Comparison of ENCODE assay signal across 36 cellular contexts in genomic region chr2:127943186-127943585, GRCh38.
"Had no signal": no experiment of that assay in that cellular context is flagged by ENCODE, and none has a peak within 500 bp of the region (broad histone marks: within the 10 kb centered on the region; RNA-seq: fewer than 3 reads in every experiment).

No MANE protein-coding gene starts in this region.

- H3K4me3 Mint-ChIP-seq: activated CD4-positive, alpha-beta memory T cell treated with anti-CD3 and anti-CD28 coated beads for 36 hours; activated CD4-positive, alpha-beta T cell treated with anti-CD3 and anti-CD28 coated beads, Interleukin-2, amount 10 ng/mL, durations not matched to agents 24 days and 14 days; activated naive CD4-positive, alpha-beta T cell treated with anti-CD3 and anti-CD28 coated beads, Interleukin-2, amount 10 ng/mL, durations not matched to agents 7 days and 5 days; activated naive CD8-positive, alpha-beta T cell treated with anti-CD3 and anti-CD28 coated beads, Interleukin-2, amount 10 ng/mL, durations not matched to agents 7 days and 5 days; activated T-cell treated with anti-CD3 and anti-CD28 coated beads, Interleukin-2, amount 50 U/mL, for 24 hours; brain; naive thymus-derived CD8-positive, alpha-beta T cell; neural crest cell; stimulated activated memory B cell treated with anti-CD40 and anti-IgM and Interleukin-4, amounts not matched to agents 10 μg/mL and 1 μg/mL and 100 μg/mL, for 72 hours; stimulated activated naive CD8-positive, alpha-beta T cell treated with anti-CD3 and anti-CD28 coated beads, Interleukin-15, amount 100 ng/mL, for 72 hours had no signal

- DNase-seq: activated CD4-positive, alpha-beta memory T cell treated with anti-CD3 and anti-CD28 coated beads for 36 hours; activated CD4-positive, alpha-beta T cell treated with anti-CD3 and anti-CD28 coated beads, Interleukin-2, amount 10 ng/mL, durations not matched to agents 24 days and 14 days; activated CD4-positive, CD25-positive, alpha-beta regulatory T cell treated with anti-CD3 and anti-CD28 coated beads, Interleukin-2, amount 50 U/mL, for 72 hours; activated CD8-positive, alpha-beta memory T cell treated with anti-CD3 and anti-CD28 coated beads, Interleukin-2, amount 50 U/mL, for 48 hours; activated gamma-delta T cell; activated naive CD4-positive, alpha-beta T cell treated with anti-CD3 and anti-CD28 coated beads, Interleukin-2, amount 10 ng/mL, durations not matched to agents 7 days and 5 days; activated naive CD8-positive, alpha-beta T cell treated with anti-CD3 and anti-CD28 coated beads, Interleukin-2, amount 10 ng/mL, durations not matched to agents 7 days and 5 days; activated T-cell treated with anti-CD3 and anti-CD28 coated beads, Interleukin-2, amount 50 U/mL, for 24 hours; dorsolateral prefrontal cortex; effector memory CD4-positive, alpha-beta T cell; heart left ventricle; kidney glomerular epithelial cell; left lung; lower lobe of right lung; mesenchymal stem cell; naive thymus-derived CD8-positive, alpha-beta T cell; nucleus accumbens; pancreas; retina; sigmoid colon; stimulated activated CD4-positive, alpha-beta T cell treated with anti-CD3 and anti-CD28 coated beads, Interleukin-1b, Interleukin-23, amount 100 ng/mL, for 48 hours; stimulated activated CD4-positive, alpha-beta T cell treated with anti-CD3 and anti-CD28 coated beads, Interleukin-4, amount 100 ng/mL, for 4 hours; stimulated activated CD8-positive, alpha-beta memory T cell treated with anti-CD3 and anti-CD28 coated beads, Interleukin-4, amount 100 ng/mL, for 48 hours; stimulated activated naive CD8-positive, alpha-beta T cell treated with anti-CD3 and anti-CD28 coated beads, Interleukin-15, amount 100 ng/mL, for 72 hours; substantia nigra; T-helper 9 cell; upper lobe of right lung; WERI-Rb-1 had no signal

- H3K4me1 Mint-ChIP-seq: activated CD4-positive, alpha-beta T cell treated with anti-CD3 and anti-CD28 coated beads, Interleukin-2, amount 10 ng/mL, durations not matched to agents 24 days and 14 days; activated naive CD4-positive, alpha-beta T cell treated with anti-CD3 and anti-CD28 coated beads, Interleukin-2, amount 10 ng/mL, durations not matched to agents 7 days and 5 days; activated naive CD8-positive, alpha-beta T cell treated with anti-CD3 and anti-CD28 coated beads, Interleukin-2, amount 10 ng/mL, durations not matched to agents 7 days and 5 days; brain; naive thymus-derived CD8-positive, alpha-beta T cell; neural crest cell; stimulated activated memory B cell treated with anti-CD40 and anti-IgM and Interleukin-4, amounts not matched to agents 10 μg/mL and 1 μg/mL and 100 μg/mL, for 72 hours; stimulated activated naive CD8-positive, alpha-beta T cell treated with anti-CD3 and anti-CD28 coated beads, Interleukin-15, amount 100 ng/mL, for 72 hours had no signal

- H3K27me3 Mint-ChIP-seq: activated CD4-positive, alpha-beta memory T cell treated with anti-CD3 and anti-CD28 coated beads for 36 hours; activated CD4-positive, alpha-beta T cell treated with anti-CD3 and anti-CD28 coated beads, Interleukin-2, amount 10 ng/mL, durations not matched to agents 24 days and 14 days; activated naive CD4-positive, alpha-beta T cell treated with anti-CD3 and anti-CD28 coated beads, Interleukin-2, amount 10 ng/mL, durations not matched to agents 7 days and 5 days; activated naive CD8-positive, alpha-beta T cell treated with anti-CD3 and anti-CD28 coated beads, Interleukin-2, amount 10 ng/mL, durations not matched to agents 7 days and 5 days; activated T-cell treated with anti-CD3 and anti-CD28 coated beads, Interleukin-2, amount 50 U/mL, for 24 hours; brain; naive thymus-derived CD8-positive, alpha-beta T cell; stimulated activated memory B cell treated with anti-CD40 and anti-IgM and Interleukin-4, amounts not matched to agents 10 μg/mL and 1 μg/mL and 100 μg/mL, for 72 hours; stimulated activated naive CD8-positive, alpha-beta T cell treated with anti-CD3 and anti-CD28 coated beads, Interleukin-15, amount 100 ng/mL, for 72 hours had no signal

- H3K4me3 ChIP-seq: ascending aorta, coronary artery, dorsolateral prefrontal cortex, heart left ventricle, left lung, lower lobe of right lung, pancreas, prostate gland, sigmoid colon, smooth muscle cell, upper lobe of right lung had no signal

- H3K27ac Mint-ChIP-seq: activated CD4-positive, alpha-beta memory T cell treated with anti-CD3 and anti-CD28 coated beads for 36 hours; activated CD4-positive, alpha-beta T cell treated with anti-CD3 and anti-CD28 coated beads, Interleukin-2, amount 10 ng/mL, durations not matched to agents 24 days and 14 days; activated naive CD4-positive, alpha-beta T cell treated with anti-CD3 and anti-CD28 coated beads, Interleukin-2, amount 10 ng/mL, durations not matched to agents 7 days and 5 days; activated naive CD8-positive, alpha-beta T cell treated with anti-CD3 and anti-CD28 coated beads, Interleukin-2, amount 10 ng/mL, durations not matched to agents 7 days and 5 days; activated T-cell treated with anti-CD3 and anti-CD28 coated beads, Interleukin-2, amount 50 U/mL, for 24 hours; stimulated activated memory B cell treated with anti-CD40 and anti-IgM and Interleukin-4, amounts not matched to agents 10 μg/mL and 1 μg/mL and 100 μg/mL, for 72 hours; stimulated activated naive CD8-positive, alpha-beta T cell treated with anti-CD3 and anti-CD28 coated beads, Interleukin-15, amount 100 ng/mL, for 72 hours had no signal

- H3K4me2 ChIP-seq: smooth muscle cell had no signal

- H3K9me3 ChIP-seq: ascending aorta, heart left ventricle, left lung, lower lobe of right lung, pancreas, prostate gland, sigmoid colon, upper lobe of right lung had no signal

- H3K4me1 ChIP-seq: ascending aorta, heart left ventricle, left lung, lower lobe of right lung, pancreas, prostate gland, sigmoid colon, upper lobe of right lung had no signal

- H3K27ac ChIP-seq: ascending aorta, coronary artery, dorsolateral prefrontal cortex, heart left ventricle, left lung, lower lobe of right lung, pancreas, prostate gland, sigmoid colon, upper lobe of right lung, WERI-Rb-1 had no signal

- ATAC-seq: heart left ventricle; left lung; lower lobe of right lung; naive thymus-derived CD8-positive, alpha-beta T cell; pancreas; stimulated activated memory B cell treated with anti-CD40 and anti-IgM and Interleukin-4, amounts not matched to agents 10 μg/mL and 1 μg/mL and 100 μg/mL, for 72 hours; stimulated activated naive CD8-positive, alpha-beta T cell treated with anti-CD3 and anti-CD28 coated beads, Interleukin-15, amount 100 ng/mL, for 72 hours; upper lobe of right lung had no signal

- H3K9me3 Mint-ChIP-seq: activated CD4-positive, alpha-beta memory T cell treated with anti-CD3 and anti-CD28 coated beads for 36 hours; activated CD4-positive, alpha-beta T cell treated with anti-CD3 and anti-CD28 coated beads, Interleukin-2, amount 10 ng/mL, durations not matched to agents 24 days and 14 days; activated naive CD4-positive, alpha-beta T cell treated with anti-CD3 and anti-CD28 coated beads, Interleukin-2, amount 10 ng/mL, durations not matched to agents 7 days and 5 days; activated naive CD8-positive, alpha-beta T cell treated with anti-CD3 and anti-CD28 coated beads, Interleukin-2, amount 10 ng/mL, durations not matched to agents 7 days and 5 days; activated T-cell treated with anti-CD3 and anti-CD28 coated beads, Interleukin-2, amount 50 U/mL, for 24 hours; brain; naive thymus-derived CD8-positive, alpha-beta T cell; neural crest cell; stimulated activated memory B cell treated with anti-CD40 and anti-IgM and Interleukin-4, amounts not matched to agents 10 μg/mL and 1 μg/mL and 100 μg/mL, for 72 hours; stimulated activated naive CD8-positive, alpha-beta T cell treated with anti-CD3 and anti-CD28 coated beads, Interleukin-15, amount 100 ng/mL, for 72 hours had no signal

- FAIRE-seq: pancreas, TTC549 had no signal

- H3K27me3 ChIP-seq: ascending aorta, dorsolateral prefrontal cortex, heart left ventricle, left lung, pancreas, sigmoid colon, upper lobe of right lung had no signal
